8 cellular contexts compared by ENCODE assay signal in genomic region chr5:90475436-90475980, GRCh38. TPM values are rescaled to one million over a fixed set of nuclear protein-coding genes. Genes with fewer than 3 reads are reported as not detected.
A peak's percentile ranks its signal among the peaks of the same experiment; 100 is the strongest.
DNase-seq lines count a peak whose midpoint lies in the region; ATAC-seq, FAIRE-seq and TF ChIP-seq lines count a peak whose summit lies in the region.

No MANE protein-coding gene starts in this region.

- TF ChIP-seq CTCF in fibroblast of the aortic adventitia (IDR thresholded peaks at IDR 0.05; ENCODE audit: insufficient read depth, low read length) = no peak

- no peaks in the 10 kb centered on the region for H3K36me3 ChIP-seq in SJCRH30

- peaks cover 26% of the 10 kb centered on the region for H3K4me1 Mint-ChIP-seq in T-helper 2 cell treated with Interferon-gamma antibody and Interleukin-4, amounts not matched to agents 5 μg/mL and 100 μg/mL, for 36 hours (ENCODE audit: low read depth)
- H3K4me1 Mint-ChIP-seq in stimulated activated memory B cell treated with anti-CD40 and anti-IgM and Interleukin-4, amounts not matched to agents 10 μg/mL and 1 μg/mL and 100 μg/mL, for 72 hours = peaks cover 26% of the 10 kb centered on the region

- TF ChIP-seq POLR2A in GM12892 (IDR thresholded peaks at IDR 0.05; ENCODE audit: low read depth, low read length) = no peak

- no peak overlapping the region for H3K27ac ChIP-seq in SJCRH30

- peak overlapping the region; percentile 22 for H3K27ac Mint-ChIP-seq in T-helper 2 cell treated with Interferon-gamma antibody and Interleukin-4, amounts not matched to agents 5 μg/mL and 100 μg/mL, for 36 hours
- no peak overlapping the region for H3K27ac Mint-ChIP-seq in stimulated activated memory B cell treated with anti-CD40 and anti-IgM and Interleukin-4, amounts not matched to agents 10 μg/mL and 1 μg/mL and 100 μg/mL, for 72 hours

- peak overlapping the region; percentile 69 for H3K4me3 Mint-ChIP-seq in T-helper 2 cell treated with Interferon-gamma antibody and Interleukin-4, amounts not matched to agents 5 μg/mL and 100 μg/mL, for 36 hours
- H3K4me3 Mint-ChIP-seq in stimulated activated memory B cell treated with anti-CD40 and anti-IgM and Interleukin-4, amounts not matched to agents 10 μg/mL and 1 μg/mL and 100 μg/mL, for 72 hours = peak overlapping the region; percentile 95

- no peak for FAIRE-seq in GM12892 (lab: Jason Lieb, UNC)

- H3K9me3 Mint-ChIP-seq in T-helper 2 cell treated with Interferon-gamma antibody and Interleukin-4, amounts not matched to agents 5 μg/mL and 100 μg/mL, for 36 hours = no peaks in the 10 kb centered on the region
- H3K9me3 Mint-ChIP-seq in stimulated activated memory B cell treated with anti-CD40 and anti-IgM and Interleukin-4, amounts not matched to agents 10 μg/mL and 1 μg/mL and 100 μg/mL, for 72 hours = no peaks in the 10 kb centered on the region

- no peak for ATAC-seq in stimulated activated memory B cell treated with anti-CD40 and anti-IgM and Interleukin-4, amounts not matched to agents 10 μg/mL and 1 μg/mL and 100 μg/mL, for 72 hours
- ATAC-seq in GM18502 (IDR thresholded peaks at IDR 0.05; ENCODE audit: poor library complexity, unreplicated experiment) = no peak

- no peaks in the 10 kb centered on the region for H3K27me3 Mint-ChIP-seq in T-helper 2 cell treated with Interferon-gamma antibody and Interleukin-4, amounts not matched to agents 5 μg/mL and 100 μg/mL, for 36 hours (ENCODE audit: low read depth)
- H3K27me3 Mint-ChIP-seq in stimulated activated memory B cell treated with anti-CD40 and anti-IgM and Interleukin-4, amounts not matched to agents 10 μg/mL and 1 μg/mL and 100 μg/mL, for 72 hours = no peaks in the 10 kb centered on the region

- H3K4me3 ChIP-seq in SJCRH30 (peak overlapping the region; percentile 90), fibroblast of the aortic adventitia (ENCODE audit: low read depth, low read length) (peak overlapping the region; percentile 92)

- H3K9me3 ChIP-seq in SJCRH30 (replicated peaks) = no peaks in the 10 kb centered on the region

- DNase-seq in T-helper 2 cell treated with Interferon-gamma antibody and Interleukin-4, amounts not matched to agents 5 μg/mL and 100 μg/mL, for 36 hours (ENCODE audit: low spot score) = no peak
- no peak for DNase-seq in T-helper 2 cell
- no peak for DNase-seq in SJCRH30
- no peak for DNase-seq in fibroblast of the aortic adventitia (ENCODE audit: low read depth)
- no peak for DNase-seq in stimulated activated CD4-positive, alpha-beta T cell treated with anti-CD3 and anti-CD28 coated beads, Interleukin-12 subunit alpha, Interleukin-12 subunit beta, amount 100 ng/mL, for 4 hours
- DNase-seq in GM12892 (ENCODE audit: insufficient read length) = no peak

- H3K4me1 ChIP-seq in SJCRH30 = no peaks in the 10 kb centered on the region

- peaks cover 2% of the 10 kb centered on the region for H3K36me3 Mint-ChIP-seq in T-helper 2 cell treated with Interferon-gamma antibody and Interleukin-4, amounts not matched to agents 5 μg/mL and 100 μg/mL, for 36 hours (ENCODE audit: low read depth)
- H3K36me3 Mint-ChIP-seq in stimulated activated memory B cell treated with anti-CD40 and anti-IgM and Interleukin-4, amounts not matched to agents 10 μg/mL and 1 μg/mL and 100 μg/mL, for 72 hours = peaks cover 8% of the 10 kb centered on the region

- H3K27me3 ChIP-seq in SJCRH30 = no peaks in the 10 kb centered on the region

RNA-seq across cellular contexts. Expression of gene POLR3G, which starts 0.8 kb away (rescaled TPM):
- 12.8 and 14.1 TPM in 2 replicates for total RNA-seq in SJCRH30 (2014; rRNA removed; shearing (Covaris generic))
- total RNA-seq in fibroblast of the aortic adventitia (ENCODE audit: low replicate concordance) = 6.7 and 20.6 TPM in 2 replicates
- 19.5 TPM for polyA plus RNA-seq in GM12892 (2012; ENCODE audit: missing spikeins)

RNA-seq across cellular contexts. Expression of gene MBLAC2, which starts 0.9 kb away (rescaled TPM):
- 5.8 and 6.4 TPM in 2 replicates for total RNA-seq in SJCRH30 (2014; rRNA removed; shearing (Covaris generic))
- total RNA-seq in fibroblast of the aortic adventitia (ENCODE audit: low replicate concordance) = 6.4 and 10.3 TPM in 2 replicates
- 4.3 TPM for polyA plus RNA-seq in GM12892 (2012; ENCODE audit: missing spikeins)

RNA-seq across cellular contexts. Expression of gene LYSMD3, which starts 53.9 kb away (rescaled TPM):
- 15.3 and 15.5 TPM in 2 replicates for total RNA-seq in SJCRH30 (2014; rRNA removed; shearing (Covaris generic))
- 8.2 and 25.8 TPM in 2 replicates for total RNA-seq in fibroblast of the aortic adventitia (ENCODE audit: low replicate concordance)
- 7.3 TPM for polyA plus RNA-seq in GM12892 (2012; ENCODE audit: missing spikeins)
